Comparison of ENCODE assay signal across 15 cellular contexts in genomic region chr2:219851801-219852481, GRCh38.
DNase-seq lines count a peak whose midpoint lies in the region; ATAC-seq and TF ChIP-seq lines count a peak whose summit lies in the region.
"Had no signal": no experiment of that assay in that cellular context is flagged by ENCODE, and none has a peak within 500 bp of the region (broad histone marks: within the 10 kb centered on the region; RNA-seq: fewer than 3 reads in every experiment).

No MANE protein-coding gene starts in this region.

- H3K4me2 ChIP-seq in SK-N-SH: 0 out of 2 replicates have a peak overlapping the region, but pooled peaks have one; percentile 11

- H3K79me2 ChIP-seq in SK-N-SH (ENCODE audit: insufficient read depth): no peaks in the 10 kb centered on the region

- H3K9me3 ChIP-seq in SK-N-SH: no peaks in the 10 kb centered on the region
- no peaks in the 10 kb centered on the region for H3K9me3 ChIP-seq in heart left ventricle
- H3K9me3 ChIP-seq: adrenal gland, mucosa of descending colon, Peyer's patch had no signal

- 9% methylated on average over 19 of the region's 22 CpGs for WGBS in SK-N-SH (ENCODE audit: low lambda C conversion rate)
- 25 to 36% (median 28%) methylated on average over 14 to 22 of the region's 22 CpGs for WGBS in heart left ventricle, 4 donors

- intact Hi-C loops in heart left ventricle (cut with DNase I): no loop called here
- intact Hi-C loops in sciatic nerve (cut with DNase I): no loop called here

- H4K20me1 ChIP-seq in SK-N-SH (ENCODE audit: insufficient read depth): no peaks in the 10 kb centered on the region

- TF ChIP-seq EP300 in SK-N-SH (IDR thresholded peaks at IDR 0.05; ENCODE audit: borderline replicate concordance in 1 of 2, low read depth in 1 of 2, low read length in 1 of 2): no peak

- DNase-seq in GM03348 (ENCODE audit: low spot score) (peak; percentile 21), SK-N-SH (no peak), heart left ventricle (peak in 2 of 5 donors; percentile 26 to 31), sciatic nerve (ENCODE audit: low spot score) (no peak), mesenteric fat pad (ENCODE audit: low spot score) (no peak), cerebellar nuclear complex (lab: John Stamatoyannopoulos, UW) (no peak), NOMO-1 treated with dmso at 0.1 percent for 144 hours (lab: John Stamatoyannopoulos, UW; ENCODE audit: unreplicated experiment) (no peak)
- DNase-seq: activated CD8-positive, alpha-beta T cell treated with anti-CD3 and anti-CD28 coated beads for 36 hours; adrenal gland; CD8-positive, alpha-beta memory T cell; mucosa of descending colon; NCI-H1417 treated with DMSO at 0.1 percent for 48 hours; Peyer's patch; substantia nigra had no signal

- H3K27me3 ChIP-seq in SK-N-SH (ENCODE audit: insufficient read depth) (peaks cover 7% of the 10 kb centered on the region; the same call in 1 of the 2 replicates), heart left ventricle (peaks cover 0 to 7% (median 0%) of the 10 kb centered on the region in 9 donors)
- H3K27me3 ChIP-seq: Peyer's patch had no signal

- H3K27ac ChIP-seq in SK-N-SH (ENCODE audit: low read depth in 2 of 2, low read length in 1 of 2) (no peak overlapping the region), heart left ventricle (no peak overlapping the region)
- H3K27ac ChIP-seq: adrenal gland, Peyer's patch had no signal

- H3K4me3 ChIP-seq in SK-N-SH (ENCODE audit: low read depth in 2 of 2, low read length in 1 of 2) (peak overlapping the region; percentile 14 to 39; a peak in 1 of 4 replicates), heart left ventricle (peak overlapping the region in 9 of 12 donors; percentile 17 to 41 (median 32))
- H3K4me3 ChIP-seq: adrenal gland, mucosa of descending colon, Peyer's patch had no signal

- no peaks in the 10 kb centered on the region for H3K9me2 ChIP-seq in SK-N-SH

- no peaks in the 10 kb centered on the region for H3F3A ChIP-seq in SK-N-SH (replicated peaks; ENCODE audit: insufficient read depth)

- no peaks in the 10 kb centered on the region for H3K36me3 ChIP-seq in SK-N-SH (replicated peaks in 1 of 2; ENCODE audit: control insufficient read depth in 1 of 2, insufficient read depth in 2 of 2, low read length in 1 of 2)
- H3K36me3 ChIP-seq in heart left ventricle: no peaks in the 10 kb centered on the region
- H3K36me3 ChIP-seq: adrenal gland, Peyer's patch had no signal

- no peak overlapping the region for H3K9ac ChIP-seq in SK-N-SH

- no peak for TF ChIP-seq RAD21 in SK-N-SH (IDR thresholded peaks at IDR 0.05; ENCODE audit: low read length)

- H2AFZ ChIP-seq in SK-N-SH (ENCODE audit: low read depth): no peak overlapping the region

- CTCF ChIA-PET in SK-N-SH (lab: Yijun Ruan, JAX): no interaction called here

- TF ChIP-seq POLR2A in heart left ventricle (IDR thresholded peaks at IDR 0.05): no peak

- peak; percentile 49 to 58 (median 51) for ATAC-seq in heart left ventricle
- peak; percentile 35 for ATAC-seq in sciatic nerve
- no peak for ATAC-seq in GM18909 (IDR thresholded peaks at IDR 0.05; ENCODE audit: poor library complexity, unreplicated experiment)
- ATAC-seq: activated CD8-positive, alpha-beta T cell treated with anti-CD3 and anti-CD28 coated beads for 36 hours; mucosa of descending colon had no signal

- no peak for TF ChIP-seq CTCF in SK-N-SH (IDR thresholded peaks at IDR 0.05)
- TF ChIP-seq CTCF in heart left ventricle (IDR thresholded peaks at IDR 0.05): no peak

- POLR2A ChIA-PET in SK-N-SH (lab: Yijun Ruan, JAX): no interaction called here

- H3K4me1 ChIP-seq in SK-N-SH (ENCODE audit: control insufficient read depth in 1 of 2, insufficient read depth in 2 of 2, low read depth in 1 of 2, low read length in 1 of 2) (no peaks in the 10 kb centered on the region), heart left ventricle (peaks cover 0 to 7% (median 0%) of the 10 kb centered on the region in 12 donors)
- H3K4me1 ChIP-seq: adrenal gland, Peyer's patch had no signal

TF ChIP-seq in SK-N-SH, 30 proteins besides CTCF, POLR2A, EP300 and RAD21:
- TF ChIP-seq MXI1 (IDR thresholded peaks at IDR 0.05; ENCODE audit: low read depth, low read length) (no peak), POLR2AphosphoS5 (IDR thresholded peaks at IDR 0.05; ENCODE audit: low read depth, low read length) (no peak), YY1 (IDR thresholded peaks at IDR 0.05; ENCODE audit: low read depth) (no peak), SMC3 (IDR thresholded peaks at IDR 0.05; ENCODE audit: low read depth, low read length) (no peak), CHD2 (IDR thresholded peaks at IDR 0.05; ENCODE audit: low read length, partially characterized antibody) (no peak), NRF1 (IDR thresholded peaks at IDR 0.05; ENCODE audit: low read depth, low read length) (no peak), TCF12 (IDR thresholded peaks at IDR 0.05) (no peak), GABPA (IDR thresholded peaks at IDR 0.05; ENCODE audit: low read depth) (no peak), FOXJ3 (CRISPR knock-in tag; IDR thresholded peaks at IDR 0.05) (no peak), RCOR1 (IDR thresholded peaks at IDR 0.05; ENCODE audit: low read length) (no peak), RFX5 (IDR thresholded peaks at IDR 0.05; ENCODE audit: low read length) (no peak), FOSL2 (IDR thresholded peaks at IDR 0.05; ENCODE audit: borderline replicate concordance, low read depth) (no peak), RXRA (IDR thresholded peaks at IDR 0.05; ENCODE audit: borderline replicate concordance, low read depth) (no peak), GATA2 (CRISPR knock-in tag; IDR thresholded peaks at IDR 0.05) (no peak)
- TF ChIP-seq, protein P1, sequence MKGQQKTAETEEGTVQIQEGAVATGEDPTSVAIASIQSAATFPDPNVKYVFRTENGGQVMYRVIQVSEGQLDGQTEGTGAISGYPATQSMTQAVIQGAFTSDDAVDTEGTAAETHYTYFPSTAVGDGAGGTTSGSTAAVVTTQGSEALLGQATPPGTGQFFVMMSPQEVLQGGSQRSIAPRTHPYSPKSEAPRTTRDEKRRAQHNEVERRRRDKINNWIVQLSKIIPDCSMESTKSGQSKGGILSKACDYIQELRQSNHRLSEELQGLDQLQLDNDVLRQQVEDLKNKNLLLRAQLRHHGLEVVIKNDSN (IDR thresholded peaks at IDR 0.05; ENCODE audit: borderline replicate concordance, low read depth): no peak
- TF ChIP-seq, protein P2, sequence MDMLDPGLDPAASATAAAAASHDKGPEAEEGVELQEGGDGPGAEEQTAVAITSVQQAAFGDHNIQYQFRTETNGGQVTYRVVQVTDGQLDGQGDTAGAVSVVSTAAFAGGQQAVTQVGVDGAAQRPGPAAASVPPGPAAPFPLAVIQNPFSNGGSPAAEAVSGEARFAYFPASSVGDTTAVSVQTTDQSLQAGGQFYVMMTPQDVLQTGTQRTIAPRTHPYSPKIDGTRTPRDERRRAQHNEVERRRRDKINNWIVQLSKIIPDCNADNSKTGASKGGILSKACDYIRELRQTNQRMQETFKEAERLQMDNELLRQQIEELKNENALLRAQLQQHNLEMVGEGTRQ (IDR thresholded peaks at IDR 0.05; ENCODE audit: borderline replicate concordance, low read depth, low read length): no peak
- TF ChIP-seq, protein P3, sequence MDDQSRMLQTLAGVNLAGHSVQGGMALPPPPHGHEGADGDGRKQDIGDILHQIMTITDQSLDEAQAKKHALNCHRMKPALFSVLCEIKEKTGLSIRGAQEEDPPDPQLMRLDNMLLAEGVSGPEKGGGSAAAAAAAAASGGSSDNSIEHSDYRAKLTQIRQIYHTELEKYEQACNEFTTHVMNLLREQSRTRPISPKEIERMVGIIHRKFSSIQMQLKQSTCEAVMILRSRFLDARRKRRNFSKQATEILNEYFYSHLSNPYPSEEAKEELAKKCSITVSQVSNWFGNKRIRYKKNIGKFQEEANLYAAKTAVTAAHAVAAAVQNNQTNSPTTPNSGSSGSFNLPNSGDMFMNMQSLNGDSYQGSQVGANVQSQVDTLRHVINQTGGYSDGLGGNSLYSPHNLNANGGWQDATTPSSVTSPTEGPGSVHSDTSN (IDR thresholded peaks at IDR 0.05): no peak
- TF ChIP-seq, protein P4, sequence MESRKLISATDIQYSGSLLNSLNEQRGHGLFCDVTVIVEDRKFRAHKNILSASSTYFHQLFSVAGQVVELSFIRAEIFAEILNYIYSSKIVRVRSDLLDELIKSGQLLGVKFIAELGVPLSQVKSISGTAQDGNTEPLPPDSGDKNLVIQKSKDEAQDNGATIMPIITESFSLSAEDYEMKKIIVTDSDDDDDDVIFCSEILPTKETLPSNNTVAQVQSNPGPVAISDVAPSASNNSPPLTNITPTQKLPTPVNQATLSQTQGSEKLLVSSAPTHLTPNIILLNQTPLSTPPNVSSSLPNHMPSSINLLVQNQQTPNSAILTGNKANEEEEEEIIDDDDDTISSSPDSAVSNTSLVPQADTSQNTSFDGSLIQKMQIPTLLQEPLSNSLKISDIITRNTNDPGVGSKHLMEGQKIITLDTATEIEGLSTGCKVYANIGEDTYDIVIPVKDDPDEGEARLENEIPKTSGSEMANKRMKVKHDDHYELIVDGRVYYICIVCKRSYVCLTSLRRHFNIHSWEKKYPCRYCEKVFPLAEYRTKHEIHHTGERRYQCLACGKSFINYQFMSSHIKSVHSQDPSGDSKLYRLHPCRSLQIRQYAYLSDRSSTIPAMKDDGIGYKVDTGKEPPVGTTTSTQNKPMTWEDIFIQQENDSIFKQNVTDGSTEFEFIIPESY (IDR thresholded peaks at IDR 0.05; ENCODE audit: borderline replicate concordance, low read depth): no peak
